Comparison of ENCODE assay signal across 19 cellular contexts in genomic region chr21:36902331-36902730, GRCh38.
"Had no signal": no experiment of that assay in that cellular context is flagged by ENCODE, and none has a peak within 500 bp of the region (broad histone marks: within the 10 kb centered on the region; RNA-seq: fewer than 3 reads in every experiment).

No MANE protein-coding gene starts in this region.

- H3K9me3 Mint-ChIP-seq: memory B cell; mesothelial cell of epicardium; naive B cell; natural killer cell treated with Interleukin-12 subunit alpha and Interleukin-12 subunit beta and Interleukin-15 and Interleukin-18, amount 100 ng/mL, for 72 hours; neural progenitor cell; stimulated activated naive B cell treated with anti-CD40 and anti-IgM and Interleukin-4, amounts not matched to agents 10 μg/mL and 1 μg/mL and 100 μg/mL, for 72 hours; stimulated activated naive CD8-positive, alpha-beta T cell treated with anti-CD3 and anti-CD28 coated beads, Interleukin-15, Interleukin-2, amounts not matched to agents 100 ng/mL and 50 ng/mL, for 24 hours had no signal

- H3K9me3 ChIP-seq: gastrocnemius medialis, mucosa of descending colon, prostate gland, sigmoid colon, thoracic aorta, tibial nerve, upper lobe of left lung had no signal

- H3K36me3 ChIP-seq: gastrocnemius medialis, neural progenitor cell, prostate gland, sigmoid colon, thoracic aorta, upper lobe of left lung had no signal

- ATAC-seq: gastrocnemius medialis; mucosa of descending colon; right cardiac atrium; stimulated activated naive B cell treated with anti-CD40 and anti-IgM and Interleukin-4, amounts not matched to agents 10 μg/mL and 1 μg/mL and 100 μg/mL, for 72 hours had no signal

- H3K4me1 Mint-ChIP-seq: naive B cell; neural progenitor cell; stimulated activated naive B cell treated with anti-CD40 and anti-IgM and Interleukin-4, amounts not matched to agents 10 μg/mL and 1 μg/mL and 100 μg/mL, for 72 hours had no signal

- H3K4me3 ChIP-seq: dorsolateral prefrontal cortex, gastrocnemius medialis, lung, mucosa of descending colon, neural progenitor cell, prostate gland, sigmoid colon, thoracic aorta, tibial nerve, upper lobe of left lung had no signal

- H3K36me3 Mint-ChIP-seq: mesothelial cell of epicardium had no signal

- H3K4me1 ChIP-seq: gastrocnemius medialis, neural progenitor cell, prostate gland, sigmoid colon, tibial nerve, upper lobe of left lung had no signal

- H3K27me3 Mint-ChIP-seq: memory B cell; naive B cell; natural killer cell treated with Interleukin-12 subunit alpha and Interleukin-12 subunit beta and Interleukin-15 and Interleukin-18, amount 100 ng/mL, for 72 hours; stimulated activated naive B cell treated with anti-CD40 and anti-IgM and Interleukin-4, amounts not matched to agents 10 μg/mL and 1 μg/mL and 100 μg/mL, for 72 hours; stimulated activated naive CD8-positive, alpha-beta T cell treated with anti-CD3 and anti-CD28 coated beads, Interleukin-15, Interleukin-2, amounts not matched to agents 100 ng/mL and 50 ng/mL, for 24 hours had no signal

- H3K27ac Mint-ChIP-seq: memory B cell; mesothelial cell of epicardium; neural progenitor cell; stimulated activated naive B cell treated with anti-CD40 and anti-IgM and Interleukin-4, amounts not matched to agents 10 μg/mL and 1 μg/mL and 100 μg/mL, for 72 hours; stimulated activated naive CD8-positive, alpha-beta T cell treated with anti-CD3 and anti-CD28 coated beads, Interleukin-15, Interleukin-2, amounts not matched to agents 100 ng/mL and 50 ng/mL, for 24 hours had no signal

- DNase-seq: dorsolateral prefrontal cortex; effector CD4-positive, alpha-beta T cell; gastrocnemius medialis; mucosa of descending colon; naive B cell; right cardiac atrium; sigmoid colon; stimulated activated CD4-positive, alpha-beta T cell treated with anti-CD3 and anti-CD28 coated beads, Interleukin-4, amount 100 ng/mL, for 4 hours; stimulated activated naive B cell treated with anti-CD40 and anti-IgM and Interleukin-4, amounts not matched to agents 10 μg/mL and 1 μg/mL and 100 μg/mL, for 72 hours; upper lobe of left lung had no signal

- H3K4me3 Mint-ChIP-seq: memory B cell; mesothelial cell of epicardium; naive B cell; natural killer cell treated with Interleukin-12 subunit alpha and Interleukin-12 subunit beta and Interleukin-15 and Interleukin-18, amount 100 ng/mL, for 72 hours; neural progenitor cell; stimulated activated naive B cell treated with anti-CD40 and anti-IgM and Interleukin-4, amounts not matched to agents 10 μg/mL and 1 μg/mL and 100 μg/mL, for 72 hours; stimulated activated naive CD8-positive, alpha-beta T cell treated with anti-CD3 and anti-CD28 coated beads, Interleukin-15, Interleukin-2, amounts not matched to agents 100 ng/mL and 50 ng/mL, for 24 hours had no signal

- H3K27ac ChIP-seq: dorsolateral prefrontal cortex, gastrocnemius medialis, neural progenitor cell, prostate gland, sigmoid colon, thoracic aorta, tibial nerve, upper lobe of left lung had no signal

- H3K27me3 ChIP-seq: dorsolateral prefrontal cortex, gastrocnemius medialis, neural progenitor cell, sigmoid colon, tibial nerve, upper lobe of left lung had no signal
